Comparison of ENCODE assay signal across 7 cellular contexts in genomic region chr4:175947117-175947722, GRCh38.
DNase-seq lines count a peak whose midpoint lies in the region; ATAC-seq and TF ChIP-seq lines count a peak whose summit lies in the region.

No MANE protein-coding gene starts in this region.

- no peaks in the 10 kb centered on the region for H3K4me1 ChIP-seq in IMR-90 (ENCODE audit: control insufficient read depth, insufficient read depth, low read length)

- no peaks in the 10 kb centered on the region for H3K79me1 ChIP-seq in IMR-90 (ENCODE audit: low read depth in 1 of 2, low read length in 2 of 2)

- H3K56ac ChIP-seq in IMR-90 (ENCODE audit: extremely low read depth, insufficient read depth, low read length): no peak overlapping the region

- H2BK20ac ChIP-seq in IMR-90 (ENCODE audit: low read depth, low read length): no peak overlapping the region

- H4K91ac ChIP-seq in IMR-90 (ENCODE audit: insufficient read depth, low read depth, low read length): no peak overlapping the region

- no peaks in the 10 kb centered on the region for H3K27me3 ChIP-seq in IMR-90 (ENCODE audit: control insufficient read depth, insufficient read depth, low read length)

- BruUV-seq in IMR-90 (replicated peaks; lab: Mats Ljungman, UMichigan): no TSS peak

- no peak for TF ChIP-seq POLR2A in IMR-90 (IDR thresholded peaks at IDR 0.05; ENCODE audit: low read depth, low read length)

- no peaks in the 10 kb centered on the region for H4K20me1 ChIP-seq in IMR-90 (ENCODE audit: insufficient read depth, low read length)

- no peak overlapping the region for H3K27ac ChIP-seq in IMR-90 (ENCODE audit: insufficient read depth, low read length)

- no peak overlapping the region for H3K4me2 ChIP-seq in IMR-90 (ENCODE audit: low read depth, low read length)

- ATAC-seq in IMR-90 (ENCODE audit: low read depth) (no peak), HG03571 (IDR thresholded peaks at IDR 0.05; ENCODE audit: unreplicated experiment) (no peak), HG02970 (IDR thresholded peaks at IDR 0.05; ENCODE audit: low FRiP score, unreplicated experiment) (no peak), GM21515 (IDR thresholded peaks at IDR 0.05; ENCODE audit: unreplicated experiment) (no peak)

- no peak overlapping the region for H2BK120ac ChIP-seq in IMR-90 (ENCODE audit: low read depth, low read length)

- no peaks in the 10 kb centered on the region for H3K9me1 ChIP-seq in IMR-90 (ENCODE audit: insufficient read depth, low read length)

- H3K9me3 ChIP-seq in IMR-90 (ENCODE audit: control insufficient read depth, insufficient read depth, low read length): no peaks in the 10 kb centered on the region

- no peak overlapping the region for H2AK9ac ChIP-seq in IMR-90 (replicated peaks; ENCODE audit: low read depth, low read length, poor library complexity)

- dilution Hi-C loops in IMR-90 (cut with HindIII; ENCODE audit: low sequenced_read_pairs, unreplicated experiment): no loop called here

- no peak overlapping the region for H2AK5ac ChIP-seq in IMR-90 (ENCODE audit: low read depth, low read length)

- peak; percentile 48 for TF ChIP-seq RAD21 in IMR-90 (IDR thresholded peaks at IDR 0.05; ENCODE audit: low read length)

- peak; percentile 33 for DNase-seq in GM12865 (ENCODE audit: low read depth)
- DNase-seq in IMR-90: peak; percentile 43
- DNase-seq in astrocyte of the hippocampus (ENCODE audit: low read depth, low spot score): peak; percentile 45
- peak; percentile 66 for DNase-seq in medulla oblongata (ENCODE audit: extremely low spot score)

- intact Hi-C loops in IMR-90 (cut with micrococcal nuclease): loop anchor here (1.0 to 5.0 kb wide), 2 partner anchors 330 to 394 kb away; no protein-coding TSS in a partner anchor

- H3K4me3 ChIP-seq in GM12865 (ENCODE audit: low read depth, low read length) (no peak overlapping the region), IMR-90 (ENCODE audit: insufficient read depth, low read depth, low read length) (no peak overlapping the region)

- in situ Hi-C loops in IMR-90 (cut with MboI; ENCODE audit: low sequenced_read_pairs): loop anchor here (5.0 kb wide), 1 partner anchor 390 kb away; no protein-coding TSS in a partner anchor

- no peak overlapping the region for H3K23ac ChIP-seq in IMR-90 (ENCODE audit: low read depth, low read length)

- CTCF ChIA-PET in IMR-90 (lab: Yijun Ruan, JAX): no interaction called here

- TF ChIP-seq CTCF in GM12865 (IDR thresholded peaks at IDR 0.05; ENCODE audit: insufficient read depth, low read depth, low read length, missing control alignments) (peak; percentile 45), IMR-90 (conservative IDR thresholded peaks at IDR 0.05; ENCODE audit: low read depth, low read length) (peak; percentile 64)

- H4K8ac ChIP-seq in IMR-90 (ENCODE audit: low read depth in 2 of 2, low read length in 2 of 2): no peak overlapping the region

- H3K9ac ChIP-seq in IMR-90 (ENCODE audit: low read depth, low read length): no peak overlapping the region

- H3K14ac ChIP-seq in IMR-90 (replicated peaks; ENCODE audit: low read depth, low read length): no peak overlapping the region

- no peak overlapping the region for H4K5ac ChIP-seq in IMR-90 (ENCODE audit: low read depth, low read length)

- H3K4ac ChIP-seq in IMR-90 (ENCODE audit: low read depth, low read length): no peak overlapping the region

- H2BK5ac ChIP-seq in IMR-90 (ENCODE audit: low read depth, low read length, poor library complexity, severe bottlenecking): no peak overlapping the region

- no peak overlapping the region for H2BK15ac ChIP-seq in IMR-90 (ENCODE audit: low read depth, low read length)

- H3K18ac ChIP-seq in IMR-90 (ENCODE audit: low read depth, low read length): no peak overlapping the region

- no peaks in the 10 kb centered on the region for H3K36me3 ChIP-seq in IMR-90 (ENCODE audit: control insufficient read depth, insufficient read depth, low read length)

- WGBS in IMR-90 (ENCODE audit: extremely low coverage in 2 of 2, insufficient read length in 1 of 2), 2 experiments: no CpG with 5 or more reads among the region's 4 CpGs

- POLR2A ChIA-PET in IMR-90 (lab: Charles Lee; ENCODE audit: unreplicated experiment): no interaction called here

- no peak overlapping the region for H2AFZ ChIP-seq in IMR-90 (replicated peaks; ENCODE audit: low read length, poor library complexity)

TF ChIP-seq in IMR-90, 13 proteins besides CTCF, POLR2A, EP300 and RAD21:
- TF ChIP-seq SMC3 (IDR thresholded peaks at IDR 0.05; ENCODE audit: low read depth, low read length) (peak; percentile 56), ELK1 (IDR thresholded peaks at IDR 0.05; ENCODE audit: borderline replicate concordance, low read depth, low read length) (no peak)
